ENCODE assay signal across 8 cellular contexts in the genomic region with DNA sequence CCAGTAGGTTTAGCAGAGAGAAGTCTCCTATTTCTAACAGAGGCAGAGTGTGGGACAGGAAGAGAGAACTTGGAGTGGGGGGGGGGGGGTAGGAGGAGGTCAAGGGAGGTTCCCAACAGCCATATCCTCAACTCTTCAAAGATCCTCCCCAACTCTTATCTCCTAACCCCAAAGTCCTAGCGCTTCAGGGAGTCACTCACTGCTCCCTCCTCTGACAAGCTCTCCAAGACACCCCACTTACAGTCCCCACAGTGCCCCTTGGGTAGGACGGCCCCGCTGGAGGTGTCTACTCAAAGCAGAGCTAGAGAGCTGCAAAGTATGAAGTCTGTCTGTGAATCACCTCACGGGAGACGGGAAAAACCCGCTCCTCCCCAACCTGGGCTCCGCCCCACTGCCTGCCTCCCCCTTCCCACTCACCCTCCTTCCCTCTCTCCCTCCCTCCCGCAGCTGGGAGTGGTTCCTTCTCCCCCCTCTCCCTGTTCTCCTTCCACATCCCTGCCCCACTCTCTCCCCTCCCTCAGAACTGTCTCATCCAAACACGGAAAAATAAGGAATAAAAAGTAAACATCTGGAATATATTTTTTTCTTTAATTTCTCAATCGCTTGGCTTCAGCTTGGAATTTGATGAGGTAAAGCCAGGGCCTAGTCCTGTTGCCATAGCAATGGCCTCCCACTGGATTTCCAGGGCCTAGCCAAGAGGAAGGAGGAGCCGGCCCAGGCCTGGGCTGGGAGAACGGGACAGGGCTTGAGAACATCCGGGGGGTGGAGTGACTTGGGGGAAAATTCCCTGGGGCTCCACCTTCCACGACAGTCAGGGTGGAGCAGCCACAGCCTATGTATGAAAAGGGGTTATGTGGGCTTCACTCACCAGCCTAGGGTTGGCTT. TPM values are rescaled to one million over a fixed set of nuclear protein-coding genes. Genes with fewer than 3 reads are reported as not detected.
DNase-seq lines count a peak whose midpoint lies in the region; ATAC-seq, FAIRE-seq and TF ChIP-seq lines count a peak whose summit lies in the region.

No MANE protein-coding gene starts in this region.

- FAIRE-seq in H54 (lab: Jason Lieb, UNC) (no peak), endometrium (lab: Jason Lieb, UNC) (peak; percentile 98)

- TF ChIP-seq POLR2A in H54 (IDR thresholded peaks at IDR 0.05; ENCODE audit: low read depth, low read length): peak; percentile 51; the same call in 1 of the 2 replicates

- peak; percentile 21; the same call in 1 of the 2 replicates for TF ChIP-seq CTCF in AG10803 (conservative IDR thresholded peaks at IDR 0.05; ENCODE audit: low read length)

- no peaks in the 10 kb centered on the region for H3K9me3 ChIP-seq in thymus (ENCODE audit: control insufficient read depth)

- peak; percentile 99 for DNase-seq in AG10803 (ENCODE audit: low read depth)
- DNase-seq in H54 (ENCODE audit: insufficient read length, low spot score): peak; percentile 98
- DNase-seq in SK-N-DZ (ENCODE audit: low spot score): peak; percentile 64
- DNase-seq in medulla oblongata (ENCODE audit: extremely low spot score): peak; percentile 83

- H3K4me3 ChIP-seq in AG10803 (ENCODE audit: low read length) (peak overlapping the region; percentile 98), thymus (ENCODE audit: low read length) (no peak overlapping the region)

- WGBS in thymus: 90% methylated on average over 14 of the region's 14 CpGs

- H3K36me3 ChIP-seq in thymus (ENCODE audit: control insufficient read depth, insufficient read depth): peaks cover 14% of the 10 kb centered on the region

- ATAC-seq in GM21447 (IDR thresholded peaks at IDR 0.05; ENCODE audit: unreplicated experiment): no peak
- no peak for ATAC-seq in GM21528 (IDR thresholded peaks at IDR 0.05; ENCODE audit: low FRiP score, unreplicated experiment)

- H3K27me3 ChIP-seq in thymus (ENCODE audit: control insufficient read depth, insufficient read depth): no peaks in the 10 kb centered on the region

- H3K4me1 ChIP-seq in thymus (ENCODE audit: control insufficient read depth, insufficient read depth, low read length): peaks cover 17% of the 10 kb centered on the region

- H3K27ac ChIP-seq in thymus (ENCODE audit: low read depth): peak overlapping the region; percentile 58

RNA-seq across cellular contexts. Expression of a gene that starts 2.5 kb away (rescaled TPM):
- 8.5 and 10.8 TPM in 2 replicates for polyA plus RNA-seq in SK-N-DZ (2014; cell fraction: cytosol; rRNA removed)
- 17.0 and 19.4 TPM in 2 replicates for polyA plus RNA-seq in SK-N-DZ (2014; cell fraction: nucleus; rRNA removed)
- polyA plus RNA-seq in thymus: 237 TPM

RNA-seq across cellular contexts. Expression of a gene that starts 13.5 kb away (rescaled TPM):
- polyA plus RNA-seq in SK-N-DZ (2014; cell fraction: cytosol; rRNA removed): 201 and 209 TPM in 2 replicates
- polyA plus RNA-seq in SK-N-DZ (2014; cell fraction: nucleus; rRNA removed): 119 and 137 TPM in 2 replicates
- polyA plus RNA-seq in thymus: 48.8 TPM

RNA-seq across cellular contexts. Expression of a gene that starts 15.9 kb away (rescaled TPM):
- polyA plus RNA-seq in SK-N-DZ (2014; cell fraction: cytosol; rRNA removed): 22.0 and 31.4 TPM in 2 replicates
- polyA plus RNA-seq in SK-N-DZ (2014; cell fraction: nucleus; rRNA removed): 27.6 and 42.7 TPM in 2 replicates
- polyA plus RNA-seq in thymus: 0.02 TPM

RNA-seq across cellular contexts. Expression of a gene that starts 58.7 kb away (rescaled TPM):
- not detected in 2 replicates for polyA plus RNA-seq in SK-N-DZ (2014; cell fraction: cytosol; rRNA removed)
- polyA plus RNA-seq in SK-N-DZ (2014; cell fraction: nucleus; rRNA removed): 1.6 TPM in 1 of 2 replicates, not detected in the other
- 2.5 TPM for polyA plus RNA-seq in thymus
